Comparison of ENCODE assay signal across 10 cellular contexts in the genomic region with DNA sequence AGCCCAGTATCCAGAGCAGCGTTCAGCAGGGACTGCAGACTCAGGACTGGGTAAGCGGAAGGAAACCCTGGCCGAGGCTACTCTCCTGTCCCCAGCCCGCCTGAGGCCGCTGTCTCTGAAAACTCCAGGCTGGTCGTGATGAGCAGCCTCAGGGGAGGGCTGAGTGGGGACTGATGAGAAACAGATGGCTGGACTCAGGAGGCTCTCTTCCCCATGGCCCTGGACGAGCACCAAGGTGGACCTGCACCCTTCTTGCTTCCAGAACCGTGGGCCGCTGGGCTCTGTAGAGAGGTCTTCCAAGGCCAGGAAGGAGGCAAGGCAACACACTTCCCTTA. TPM values are rescaled to one million over a fixed set of nuclear protein-coding genes. Genes with fewer than 3 reads are reported as not detected.
DNase-seq lines count a peak whose midpoint lies in the region; ATAC-seq and TF ChIP-seq lines count a peak whose summit lies in the region.
"Had no signal": no experiment of that assay in that cellular context is flagged by ENCODE, and none has a peak within 500 bp of the region (broad histone marks: within the 10 kb centered on the region; RNA-seq: fewer than 3 reads in every experiment).

No MANE protein-coding gene starts in this region.

- no peak overlapping the region for H2AFZ ChIP-seq in KMS-11 (ENCODE audit: low read depth)

- H4K20me1 ChIP-seq in KMS-11 (ENCODE audit: insufficient read depth), result no peaks in the 10 kb centered on the region

- DNase-seq in AG04450 (ENCODE audit: low read depth, low spot score) (no peak), colonic mucosa (no peak), foreskin keratinocyte (no peak)
- DNase-seq: EL; NK-92 treated with Interleukin-12 subunit alpha and Interleukin-12 subunit beta, amount 100 ng/mL, for 24 hours had no signal

- TF ChIP-seq CTCF in AG04450 (IDR thresholded peaks at IDR 0.05; ENCODE audit: low read depth, low read length) (no peak), KMS-11 (conservative IDR thresholded peaks at IDR 0.05; ENCODE audit: low read depth, low read length) (no peak), colonic mucosa (IDR thresholded peaks at IDR 0.05) (no peak), foreskin keratinocyte (conservative IDR thresholded peaks at IDR 0.05) (no peak)

- H3K4me2 ChIP-seq in KMS-11, result peak overlapping the region; percentile 60

- ATAC-seq in GM21717 (IDR thresholded peaks at IDR 0.05; ENCODE audit: unreplicated experiment) (no peak), foreskin keratinocyte (no peak), HG03039 (IDR thresholded peaks at IDR 0.05; ENCODE audit: unreplicated experiment) (no peak), HG03108 (IDR thresholded peaks at IDR 0.05; ENCODE audit: unreplicated experiment) (no peak)

- H3K4me3 ChIP-seq in AG04450 (ENCODE audit: low read depth, low read length), result peak overlapping the region; percentile 82
- no peak overlapping the region for H3K4me3 ChIP-seq in KMS-11 (IDR thresholded peaks at IDR 0.05; ENCODE audit: insufficient read depth, low read depth, low read length)
- peak overlapping the region; percentile 74 for H3K4me3 ChIP-seq in colonic mucosa
- peak overlapping the region; percentile 66 to 83 for H3K4me3 ChIP-seq in muscle layer of duodenum (ENCODE audit: low read depth in 1 of 2, low read length in 2 of 2)

- CTCF ChIA-PET in AG04450 (lab: Charles Lee), result interaction anchor here (1.4 to 1.9 kb wide), 2 partner anchors 10 to 16 kb away, joined by 4 to 5 read pairs; no protein-coding TSS in a partner anchor

- peaks cover 38% of the 10 kb centered on the region for H3K9me3 ChIP-seq in AG04450 (ENCODE audit: control insufficient read depth, insufficient read depth, low read length)
- H3K9me3 ChIP-seq in colonic mucosa, result no peaks in the 10 kb centered on the region
- H3K9me3 ChIP-seq in muscle layer of duodenum (ENCODE audit: control insufficient read depth in 1 of 2, low read length in 2 of 2), result peaks cover 0 to 3% of the 10 kb centered on the region in 2 donors

- peaks cover 10% of the 10 kb centered on the region for H3K4me1 ChIP-seq in KMS-11 (ENCODE audit: low read depth, poor library complexity, severe bottlenecking)
- peaks cover 4% of the 10 kb centered on the region for H3K4me1 ChIP-seq in colonic mucosa
- H3K4me1 ChIP-seq in muscle layer of duodenum (ENCODE audit: control insufficient read depth in 1 of 2, insufficient read depth in 2 of 2, low read length in 2 of 2), result peaks cover 10 to 23% of the 10 kb centered on the region in 2 donors
- no peaks in the 10 kb centered on the region for H3K4me1 ChIP-seq in foreskin keratinocyte

- H3K36me3 ChIP-seq in KMS-11 (ENCODE audit: insufficient read depth), result no peaks in the 10 kb centered on the region
- H3K36me3 ChIP-seq in colonic mucosa, result no peaks in the 10 kb centered on the region
- H3K36me3 ChIP-seq in muscle layer of duodenum (ENCODE audit: control insufficient read depth in 1 of 2, insufficient read depth in 2 of 2, low read length in 2 of 2), result peaks cover 7 to 23% of the 10 kb centered on the region in 2 donors

- H3K27me3 ChIP-seq in AG04450 (ENCODE audit: control insufficient read depth, insufficient read depth, low read length) (no peaks in the 10 kb centered on the region), KMS-11 (ENCODE audit: insufficient read depth, low read depth) (no peaks in the 10 kb centered on the region), colonic mucosa (no peaks in the 10 kb centered on the region), muscle layer of duodenum (ENCODE audit: low read depth, low read length) (no peaks in the 10 kb centered on the region), foreskin keratinocyte (no peaks in the 10 kb centered on the region)

- peaks cover 7% of the 10 kb centered on the region for H3K79me2 ChIP-seq in KMS-11 (ENCODE audit: insufficient read depth, low read depth)

- H3K9ac ChIP-seq in KMS-11 (peak overlapping the region; percentile 90), colonic mucosa (ENCODE audit: low read depth in 2 of 2, low read length in 2 of 2) (no peak overlapping the region)

- no peak overlapping the region for H3K27ac ChIP-seq in AG04450 (ENCODE audit: low read depth, low read length)
- H3K27ac ChIP-seq in KMS-11, result no peak overlapping the region
- no peak overlapping the region for H3K27ac ChIP-seq in colonic mucosa
- H3K27ac ChIP-seq in muscle layer of duodenum (ENCODE audit: low read length), result no peak overlapping the region
- H3K27ac ChIP-seq in foreskin keratinocyte, result no peak overlapping the region

- intact Hi-C loops in colonic mucosa (cut with DNase I), result no loop called here

- POLR2A ChIA-PET in AG04450 (lab: Yijun Ruan, JAX), result no interaction called here

RNA-seq across cellular contexts. Expression of gene TEX22, which starts 1.1 kb away (rescaled TPM):
- polyA plus RNA-seq in AG04450 (2011; rRNA removed) (0.05 and 0.14 TPM in 2 replicates), foreskin keratinocyte (0.01 and 0.02 TPM in 2 replicates)
- 0.14 and 0.39 TPM in 2 replicates for polyA minus RNA-seq in AG04450 (2011; rRNA and poly(A)+ RNA removed)
- total RNA-seq in colonic mucosa (1 to 10 TPM; 1.4 to 2.4 TPM), foreskin keratinocyte (0.07 TPM in 1 of 2 replicates, not detected in the other)

RNA-seq across cellular contexts. Expression of gene MTA1, which starts 20.2 kb away (rescaled TPM):
- polyA plus RNA-seq in AG04450 (2011; rRNA removed), result 36.0 and 48.0 TPM in 2 replicates
- 43.6 and 52.1 TPM in 2 replicates for polyA minus RNA-seq in AG04450 (2011; rRNA and poly(A)+ RNA removed)
- total RNA-seq in colonic mucosa, result 10 to 100 TPM; 47.0 to 90.2 TPM
- 64.1 and 64.7 TPM in 2 replicates for total RNA-seq in foreskin keratinocyte
- polyA plus RNA-seq in foreskin keratinocyte, result 47.7 and 53.3 TPM in 2 replicates
